ENCODE assay signal across 8 cellular contexts in the genomic region with DNA sequence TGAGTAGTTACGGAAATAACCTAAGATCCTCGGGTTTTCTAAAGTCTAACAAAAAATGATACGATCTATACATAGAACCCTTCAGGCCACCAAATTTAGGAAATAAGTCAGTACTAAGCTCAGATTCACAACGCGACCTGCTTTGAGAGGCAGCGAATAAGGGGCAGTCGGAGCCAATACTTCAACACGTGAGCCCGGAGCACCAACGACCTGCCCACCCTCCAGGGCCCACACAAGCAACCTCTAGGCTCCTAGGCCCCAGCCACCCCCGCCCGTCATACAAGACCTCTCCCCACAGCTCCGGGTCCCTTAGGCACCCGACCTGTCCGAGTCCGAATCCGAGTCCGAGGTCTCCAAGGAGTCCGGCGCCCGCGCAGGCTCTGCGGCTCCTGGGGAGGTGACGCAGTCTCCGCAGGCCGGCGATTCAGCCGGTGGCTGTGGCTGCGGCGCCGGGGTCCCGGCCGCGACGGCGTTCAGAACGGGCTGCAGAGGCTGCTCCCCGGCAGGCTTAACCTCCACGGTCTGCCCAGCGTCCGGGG. TPM values are rescaled to one million over a fixed set of nuclear protein-coding genes. Genes with fewer than 3 reads are reported as not detected.
DNase-seq lines count a peak whose midpoint lies in the region; ATAC-seq and TF ChIP-seq lines count a peak whose summit lies in the region.

No MANE protein-coding gene starts in this region.

- peaks cover 5% of the 10 kb centered on the region for H3K36me3 ChIP-seq in thymus (ENCODE audit: control insufficient read depth, insufficient read depth)

- WGBS in thymus: under 1% methylated on average over 41 of the region's 41 CpGs

- DNase-seq in AG08395 (ENCODE audit: low spot score) (peak; percentile 58), RPMI8226 (peak; percentile 53), activated gamma-delta T cell (lab: John Stamatoyannopoulos, UW) (peak; percentile 30), germinal center (ENCODE audit: low spot score) (peak; percentile 62), omental fat pad (ENCODE audit: low spot score) (peak; percentile 36)

- peak overlapping the region; percentile 72 for H3K4me3 ChIP-seq in thymus (ENCODE audit: low read length)

- H3K27ac ChIP-seq in thymus (ENCODE audit: low read depth): peak overlapping the region; percentile 87

- ATAC-seq in GM18868 (IDR thresholded peaks at IDR 0.05; ENCODE audit: unreplicated experiment) (peak; percentile 56), HG03108 (IDR thresholded peaks at IDR 0.05; ENCODE audit: unreplicated experiment) (peak; percentile 50), omental fat pad (ENCODE audit: low FRiP score) (peak; percentile 72)

- H3K9me3 ChIP-seq in thymus (ENCODE audit: control insufficient read depth): no peaks in the 10 kb centered on the region

- peaks cover 11% of the 10 kb centered on the region for H3K4me1 ChIP-seq in thymus (ENCODE audit: control insufficient read depth, insufficient read depth, low read length)

- TF ChIP-seq CTCF in omental fat pad (IDR thresholded peaks at IDR 0.05): no peak

- no peaks in the 10 kb centered on the region for H3K27me3 ChIP-seq in thymus (ENCODE audit: control insufficient read depth, insufficient read depth)

RNA-seq across cellular contexts. Expression of gene NAF1, which starts 0.6 kb away (rescaled TPM):
- 10 to 100 TPM; 18.8 to 73.4 (median 30.4) TPM for total RNA-seq in omental fat pad
- 5.9 TPM for polyA plus RNA-seq in thymus

Comparison
In these comparisons a context has a peak if more than half of its experiments do, and no peak if none do; other contexts are left out.
1. Peak in every context shown above with its lines: DNase-seq, ATAC-seq, H3K4me3 ChIP-seq and H3K27ac ChIP-seq.